In genomic region chr18:69839989-69840388, GRCh38 we compare ENCODE assay signal across 21 cellular contexts.
DNase-seq lines count a peak whose midpoint lies in the region; ATAC-seq, FAIRE-seq and TF ChIP-seq lines count a peak whose summit lies in the region.
"Had no signal": no experiment of that assay in that cellular context is flagged by ENCODE, and none has a peak within 500 bp of the region (broad histone marks: within the 10 kb centered on the region; RNA-seq: fewer than 3 reads in every experiment).

No MANE protein-coding gene starts in this region.

- no peaks in the 10 kb centered on the region for H3K36me3 ChIP-seq in MG63
- no peaks in the 10 kb centered on the region for H3K36me3 ChIP-seq in pancreas
- H3K36me3 ChIP-seq: BLaER1 treated with 17β-estradiol and CSF1 and Interleukin-3, amounts not matched to agents 10 nM and 100 nM had no signal

- no peaks in the 10 kb centered on the region for H3K4me1 ChIP-seq in pancreas
- H3K4me1 ChIP-seq: BLaER1 treated with 17β-estradiol and CSF1 and Interleukin-3, amounts not matched to agents 10 nM and 100 nM had no signal

- no peak overlapping the region for H3K27ac ChIP-seq in pancreas
- H3K27ac ChIP-seq: 22Rv1; BLaER1 treated with 17β-estradiol and CSF1 and Interleukin-3, amounts not matched to agents 10 nM and 100 nM; HL-60; KMS-11; SK-N-MC had no signal

- H3K4me3 ChIP-seq in MG63 (peak overlapping the region; percentile 23), skeletal muscle cell (ENCODE audit: low read depth, low read length) (peak overlapping the region; percentile 8), pancreas (no peak overlapping the region)
- H3K4me3 ChIP-seq: BLaER1 treated with 17β-estradiol and CSF1 and Interleukin-3, amounts not matched to agents 10 nM and 100 nM; SK-N-MC had no signal

- 70 to 80% methylated on average over 11 of the region's 11 CpGs for WGBS in pancreas, 2 donors

- no peak for TF ChIP-seq CTCF in pancreas (IDR thresholded peaks at IDR 0.05)

- DNase-seq in NCI-H1417 (lab: John Stamatoyannopoulos, UW) (peak in 2 of 3 experiments; percentile 22 to 38), NCI-H1417 treated with DMSO at 0.1 percent for 48 hours (lab: John Stamatoyannopoulos, UW) (no peak), MG63 (peak; percentile 32), cerebellar cortex (ENCODE audit: low spot score) (peak; percentile 95), skeletal muscle cell (ENCODE audit: low read depth) (no peak), pancreas (no peak), HCEC 1CT (no peak)
- no peak for DNase-seq in effector CD4-positive, alpha-beta T cell
- DNase-seq: DMS 273 treated with DMSO at 0.1 percent for 48 hours; MM.1S; NCI-H1105 treated with DMSO at 0.1 percent for 48 hours; NCI-H1930; NCI-H510A treated with DMSO at 0.1 percent for 48 hours; NK-92 treated with Interleukin-12 subunit alpha and Interleukin-12 subunit beta, amount 100 ng/mL, for 24 hours had no signal

- no peak for FAIRE-seq in pancreas (lab: Jason Lieb, UNC)
- FAIRE-seq: GM18507 had no signal

- H3K9me3 ChIP-seq in MG63 (no peaks in the 10 kb centered on the region), pancreas (no peaks in the 10 kb centered on the region)

- ATAC-seq in pancreas = no peak
- ATAC-seq: Right ventricle myocardium inferior had no signal

- intact Hi-C loops in pancreas (cut with DNase I) = no loop called here

- no peaks in the 10 kb centered on the region for H3K27me3 ChIP-seq in MG63
- peaks cover 0 to 4% (median 0%) of the 10 kb centered on the region in 4 donors for H3K27me3 ChIP-seq in pancreas
- H3K27me3 ChIP-seq: BLaER1 treated with 17β-estradiol and CSF1 and Interleukin-3, amounts not matched to agents 10 nM and 100 nM had no signal

Comparison
In these comparisons a context has a peak if more than half of its experiments do, and no peak if none do; other contexts are left out.
1. DNase-seq: peak in NCI-H1417 (2 of 3), MG63 (single experiment) and cerebellar cortex (single experiment); none in NCI-H1417 treated with DMSO at 0.1 percent for 48 hours (single experiment), skeletal muscle cell (single experiment), effector CD4-positive, alpha-beta T cell (single experiment), pancreas (0 of 6) and HCEC 1CT (single experiment).
2. H3K4me3 ChIP-seq: peak in MG63 (single experiment) and skeletal muscle cell (single experiment); none in pancreas (0 of 4).